Comparison of ENCODE assay signal across 8 cellular contexts in the genomic region with DNA sequence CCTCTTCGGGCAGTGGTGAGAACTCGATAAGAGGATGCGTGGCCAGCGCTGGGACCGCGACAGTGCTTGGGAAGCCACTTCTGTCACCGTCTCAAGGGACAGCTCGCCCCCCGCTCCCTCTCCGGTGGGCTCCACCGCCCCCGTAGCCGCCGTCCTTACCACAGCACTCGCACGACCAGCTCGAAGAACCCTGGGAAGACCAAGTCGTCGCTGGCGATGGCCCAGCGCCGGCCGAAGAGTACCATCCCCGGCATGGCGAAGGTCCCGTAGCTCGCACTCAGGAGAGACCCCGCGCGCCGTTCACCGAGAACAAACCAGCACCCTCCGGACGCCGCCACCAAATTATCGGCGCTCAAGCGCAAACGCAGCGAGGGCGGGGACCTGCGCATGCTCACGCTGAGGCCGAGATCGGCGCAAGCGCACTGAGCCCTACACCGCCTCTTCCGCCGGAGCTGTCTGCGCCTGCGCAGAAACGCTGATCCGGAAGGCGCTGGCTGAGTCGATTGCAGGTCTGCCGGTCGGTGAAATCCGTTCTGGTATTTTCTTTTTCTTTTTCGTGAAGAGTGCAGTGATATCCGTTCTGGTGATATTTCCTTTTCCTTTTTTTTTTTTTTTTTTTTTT. TPM values are rescaled to one million over a fixed set of nuclear protein-coding genes. Genes with fewer than 3 reads are reported as not detected.
DNase-seq lines count a peak whose midpoint lies in the region; ATAC-seq and TF ChIP-seq lines count a peak whose summit lies in the region.

A gene with protein sequence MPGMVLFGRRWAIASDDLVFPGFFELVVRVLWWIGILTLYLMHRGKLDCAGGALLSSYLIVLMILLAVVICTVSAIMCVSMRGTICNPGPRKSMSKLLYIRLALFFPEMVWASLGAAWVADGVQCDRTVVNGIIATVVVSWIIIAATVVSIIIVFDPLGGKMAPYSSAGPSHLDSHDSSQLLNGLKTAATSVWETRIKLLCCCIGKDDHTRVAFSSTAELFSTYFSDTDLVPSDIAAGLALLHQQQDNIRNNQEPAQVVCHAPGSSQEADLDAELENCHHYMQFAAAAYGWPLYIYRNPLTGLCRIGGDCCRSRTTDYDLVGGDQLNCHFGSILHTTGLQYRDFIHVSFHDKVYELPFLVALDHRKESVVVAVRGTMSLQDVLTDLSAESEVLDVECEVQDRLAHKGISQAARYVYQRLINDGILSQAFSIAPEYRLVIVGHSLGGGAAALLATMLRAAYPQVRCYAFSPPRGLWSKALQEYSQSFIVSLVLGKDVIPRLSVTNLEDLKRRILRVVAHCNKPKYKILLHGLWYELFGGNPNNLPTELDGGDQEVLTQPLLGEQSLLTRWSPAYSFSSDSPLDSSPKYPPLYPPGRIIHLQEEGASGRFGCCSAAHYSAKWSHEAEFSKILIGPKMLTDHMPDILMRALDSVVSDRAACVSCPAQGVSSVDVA (minus strand): TSS at position 366 of the 622 bp plus-strand sequence. CDS start 112 bp downstream, at position 254.

- H3K4me3 Mint-ChIP-seq in type B pancreatic cell: peak within 1 kb of the TSS; percentile 90

- DNase-seq in GM13977 (ENCODE audit: low spot score) (peak; percentile 97), NCI-H1694 (lab: John Stamatoyannopoulos, UW) (peak; percentile 73), amniotic epithelial cell (ENCODE audit: low read depth) (peak; percentile 81), heart right ventricle (peak; percentile 93 to 98), posterior cingulate gyrus (peak; percentile 81 to 98 (median 87)), type B pancreatic cell (ENCODE audit: extremely low spot score, unreplicated experiment) (peak; percentile 97)

- peaks cover 13% of the 10 kb centered on the region for H3K4me1 Mint-ChIP-seq in type B pancreatic cell (ENCODE audit: unreplicated experiment)

- no peaks in the 10 kb centered on the region for H3K27me3 ChIP-seq in heart right ventricle

- H3K36me3 ChIP-seq in heart right ventricle: peaks cover 0 to 34% (median 27%) of the 10 kb centered on the region in 9 donors

- ATAC-seq in HG02885 (IDR thresholded peaks at IDR 0.05; ENCODE audit: poor library complexity, unreplicated experiment) (peak; percentile 85), heart right ventricle (peak; percentile 92 to 97 (median 94))

- no peaks in the 10 kb centered on the region for H3K27me3 Mint-ChIP-seq in type B pancreatic cell

- no peaks in the 10 kb centered on the region for H3K9me3 ChIP-seq in heart right ventricle

- TF ChIP-seq CTCF in GM13977 (IDR thresholded peaks at IDR 0.05; ENCODE audit: extremely low read depth, insufficient read depth, missing control alignments): no peak
- peak in 2 of 9 donors; percentile 11 to 12 for TF ChIP-seq CTCF in heart right ventricle (IDR thresholded peaks at IDR 0.05)
- TF ChIP-seq CTCF in type B pancreatic cell (conservative IDR thresholded peaks at IDR 0.05): no peak

- H3K27ac Mint-ChIP-seq in type B pancreatic cell: peak within 1 kb of the TSS; percentile 97

- intact Hi-C loops in T-helper 1 cell treated with Interleukin-12 subunit alpha and Interleukin-12 subunit beta and Interleukin-4 antibody, amounts not matched to agents 30 ng/mL and 1 ng/mL, for 36 hours (cut with micrococcal nuclease): loop anchor here (1.0 to 5.0 kb wide), 4 partner anchors 12 to 735 kb away; a partner anchor contains a TSS
- intact Hi-C loops in heart right ventricle (cut with DNase I): no loop called here
- intact Hi-C loops in posterior cingulate gyrus (cut with DNase I): no loop called here

- H3K4me1 ChIP-seq in heart right ventricle: peaks cover 2 to 39% (median 15%) of the 10 kb centered on the region in 9 donors

- peak within 1 kb of the TSS; percentile 64 to 100 (median 86) for H3K4me3 ChIP-seq in heart right ventricle

- H3K27ac ChIP-seq in heart right ventricle: peak within 1 kb of the TSS; percentile 39 to 93 (median 85)

- H3K36me3 Mint-ChIP-seq in type B pancreatic cell: peaks cover 14% of the 10 kb centered on the region

- H3K9me3 Mint-ChIP-seq in type B pancreatic cell: no peaks in the 10 kb centered on the region

- 0% methylated on average over 51 to 61 of the region's 61 CpGs for WGBS in heart right ventricle, 2 donors

- in situ Hi-C loops in GM13977 (cut with MboI; ENCODE audit: low pct_unique_long_range_greater_than_20kb, low sequenced_read_pairs, unreplicated experiment): no loop called here

RNA-seq across cellular contexts. Expression of the gene that starts here (rescaled TPM):
- 22.5 and 24.8 TPM in 2 replicates for total RNA-seq in T-helper 1 cell treated with Interleukin-12 subunit alpha and Interleukin-12 subunit beta and Interleukin-4 antibody, amounts not matched to agents 30 ng/mL and 1 ng/mL, for 36 hours
- total RNA-seq in heart right ventricle: 10 to 100 TPM in 1 of 10 donors, 1 to 10 TPM in 9; 4.8 to 10.5 (median 5.7) TPM
- 10 to 100 TPM in 1 of 2 donors, 1 to 10 TPM in 1; 7.3 to 12.9 TPM for polyA plus RNA-seq in heart right ventricle
- 21.2 and 27.0 TPM in 2 replicates for total RNA-seq in type B pancreatic cell (ENCODE audit: low replicate concordance)

Comparison
In these comparisons a context has a peak if more than half of its experiments do, and no peak if none do; other contexts are left out.
1. Peak in every context shown above with its lines: DNase-seq, ATAC-seq, H3K4me3 ChIP-seq and H3K27ac ChIP-seq.